ENCODE assay signal across 17 cellular contexts in the genomic region with DNA sequence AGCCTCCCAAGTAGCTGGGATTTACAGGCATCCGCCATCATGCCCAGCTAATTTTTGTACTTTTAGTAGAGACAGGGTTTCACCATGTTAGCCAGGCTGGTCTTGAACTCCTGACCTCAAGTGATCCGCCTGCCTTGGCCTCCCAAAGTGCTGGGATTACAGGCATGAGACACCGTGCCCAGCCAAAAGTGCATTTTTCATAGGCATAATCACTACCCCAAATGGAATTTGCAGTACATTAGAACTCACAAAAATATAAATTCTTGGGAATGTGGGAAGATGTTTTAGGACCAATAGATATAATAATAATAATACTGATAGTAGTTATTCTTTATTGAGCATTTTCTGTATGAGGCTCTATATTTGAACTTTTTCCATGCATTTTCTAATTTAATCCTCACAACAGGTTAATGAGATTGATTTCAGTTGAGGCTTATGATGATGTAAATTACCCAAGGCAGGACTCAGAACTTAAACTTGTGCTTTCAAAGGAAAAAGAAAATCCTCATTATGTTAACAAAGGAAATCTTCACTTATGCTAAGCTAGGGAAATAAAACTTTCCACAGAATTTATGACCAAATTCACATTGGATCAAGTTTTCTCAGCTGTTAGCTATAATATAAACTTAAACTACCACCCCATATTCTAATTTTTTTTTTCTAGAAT.
A peak's percentile ranks its signal among the peaks of the same experiment; 100 is the strongest.
DNase-seq lines count a peak whose midpoint lies in the region; TF ChIP-seq lines count a peak whose summit lies in the region.
"Had no signal": no experiment of that assay in that cellular context is flagged by ENCODE, and none has a peak within 500 bp of the region (broad histone marks: within the 10 kb centered on the region; RNA-seq: fewer than 3 reads in every experiment).

No MANE protein-coding gene starts in this region.

- H3K4me1 ChIP-seq in colonic mucosa (no peaks in the 10 kb centered on the region), breast epithelium (no peaks in the 10 kb centered on the region)
- H3K4me1 ChIP-seq: SJCRH30 had no signal

- intact Hi-C loops in colonic mucosa (cut with DNase I) (no loop called here), breast epithelium (cut with DNase I; ENCODE audit: low total_unique reads) (no loop called here)

- H3K27ac ChIP-seq in colonic mucosa = no peak overlapping the region
- no peak overlapping the region for H3K27ac ChIP-seq in breast epithelium
- H3K27ac ChIP-seq: C4-2B, SJCRH30 had no signal

- H3K27me3 ChIP-seq in colonic mucosa = no peaks in the 10 kb centered on the region
- no peaks in the 10 kb centered on the region for H3K27me3 ChIP-seq in breast epithelium
- H3K27me3 ChIP-seq: SJCRH30 had no signal

- H3K4me3 ChIP-seq in AG10803 (ENCODE audit: low read length) = no peak overlapping the region
- H3K4me3 ChIP-seq in fibroblast of the aortic adventitia (ENCODE audit: low read depth, low read length) = no peak overlapping the region
- no peak overlapping the region for H3K4me3 ChIP-seq in colonic mucosa
- H3K4me3 ChIP-seq in breast epithelium = no peak overlapping the region
- H3K4me3 ChIP-seq: SJCRH30 had no signal

- DNase-seq in AG10803 (ENCODE audit: low read depth) = peak; percentile 69
- DNase-seq in HCEC 1CT = peak; percentile 32
- peak; percentile 8 for DNase-seq in amniotic epithelial cell (ENCODE audit: low read depth)
- peak; percentile 58 for DNase-seq in fibroblast of the aortic adventitia (ENCODE audit: low read depth)
- no peak for DNase-seq in retina
- no peak for DNase-seq in colonic mucosa
- no peak for DNase-seq in breast epithelium (ENCODE audit: low spot score in 2 of 2)
- DNase-seq in SHP77 (lab: John Stamatoyannopoulos, UW) = no peak
- DNase-seq: DND-41, KBM-7, NCI-H1417 treated with DMSO at 0.1 percent for 48 hours, NCI-H1930, NCI-H446, OCI-M1, RPMI8226, SJCRH30 had no signal

- H3K9me3 ChIP-seq in colonic mucosa (no peaks in the 10 kb centered on the region), breast epithelium (no peaks in the 10 kb centered on the region)
- H3K9me3 ChIP-seq: SJCRH30 had no signal

- no peak for TF ChIP-seq CTCF in AG10803 (conservative IDR thresholded peaks at IDR 0.05; ENCODE audit: low read length)
- TF ChIP-seq CTCF in fibroblast of the aortic adventitia (IDR thresholded peaks at IDR 0.05; ENCODE audit: insufficient read depth, low read length) = no peak
- TF ChIP-seq CTCF in colonic mucosa (IDR thresholded peaks at IDR 0.05) = no peak
- TF ChIP-seq CTCF in breast epithelium (IDR thresholded peaks at IDR 0.05) = no peak

- H3K36me3 ChIP-seq in colonic mucosa (no peaks in the 10 kb centered on the region), breast epithelium (no peaks in the 10 kb centered on the region)
- H3K36me3 ChIP-seq: SJCRH30 had no signal

- TF ChIP-seq POLR2A in breast epithelium (IDR thresholded peaks at IDR 0.05) = no peak

- no peak overlapping the region for H3K9ac ChIP-seq in colonic mucosa (ENCODE audit: low read depth in 2 of 2, low read length in 2 of 2)

Comparison
In these comparisons a context has a peak if more than half of its experiments do, and no peak if none do; other contexts are left out.
1. DNase-seq: peak in AG10803 (single experiment), HCEC 1CT (single experiment), amniotic epithelial cell (single experiment) and fibroblast of the aortic adventitia (single experiment); none in retina (single experiment), colonic mucosa (single experiment), breast epithelium (0 of 2) and SHP77 (0 of 2).